1 cellular context compared by ENCODE assay signal in the genomic region with DNA sequence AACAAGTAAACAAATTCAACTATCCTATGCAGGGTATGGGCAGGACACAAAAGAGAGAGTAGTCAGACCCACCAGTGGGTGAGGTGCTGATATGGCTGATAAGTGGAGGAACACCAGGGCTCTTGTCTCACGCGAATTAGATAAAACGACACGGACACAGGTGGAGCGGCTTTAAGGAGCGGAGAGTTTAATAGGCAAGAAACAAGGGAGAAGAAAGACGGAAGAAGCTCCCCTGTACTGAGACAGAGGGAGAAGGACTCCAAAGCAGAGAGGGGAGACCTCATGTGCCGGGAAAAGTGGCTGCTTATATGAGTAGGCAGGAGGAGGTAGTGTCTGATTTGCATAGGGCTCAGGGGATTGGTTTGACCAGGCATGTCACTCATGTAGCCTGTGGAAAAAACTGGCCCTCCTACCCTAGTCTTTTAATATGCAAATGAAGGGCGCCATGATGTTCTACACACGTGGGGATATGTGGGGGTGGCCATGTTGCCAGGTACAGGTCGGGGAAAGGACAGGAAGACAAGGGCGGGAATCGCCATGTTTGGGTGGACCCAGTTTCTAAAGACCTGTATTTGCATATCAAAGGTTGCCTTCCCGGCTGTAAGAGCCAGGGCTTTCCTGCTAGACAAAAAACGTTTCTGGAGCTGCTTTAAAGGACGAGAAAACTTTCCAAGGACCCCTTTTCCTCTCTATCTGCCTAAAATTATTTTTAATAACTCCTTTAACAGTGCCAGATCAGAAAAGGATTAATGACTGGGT.
TF ChIP-seq lines count a peak whose summit lies in the region.

No MANE protein-coding gene starts in this region.

TF ChIP-seq in K562, 482 proteins besides CTCF, POLR2A, EP300 and RAD21 (continued from another document and continues in another):
- TF ChIP-seq, protein P1, sequence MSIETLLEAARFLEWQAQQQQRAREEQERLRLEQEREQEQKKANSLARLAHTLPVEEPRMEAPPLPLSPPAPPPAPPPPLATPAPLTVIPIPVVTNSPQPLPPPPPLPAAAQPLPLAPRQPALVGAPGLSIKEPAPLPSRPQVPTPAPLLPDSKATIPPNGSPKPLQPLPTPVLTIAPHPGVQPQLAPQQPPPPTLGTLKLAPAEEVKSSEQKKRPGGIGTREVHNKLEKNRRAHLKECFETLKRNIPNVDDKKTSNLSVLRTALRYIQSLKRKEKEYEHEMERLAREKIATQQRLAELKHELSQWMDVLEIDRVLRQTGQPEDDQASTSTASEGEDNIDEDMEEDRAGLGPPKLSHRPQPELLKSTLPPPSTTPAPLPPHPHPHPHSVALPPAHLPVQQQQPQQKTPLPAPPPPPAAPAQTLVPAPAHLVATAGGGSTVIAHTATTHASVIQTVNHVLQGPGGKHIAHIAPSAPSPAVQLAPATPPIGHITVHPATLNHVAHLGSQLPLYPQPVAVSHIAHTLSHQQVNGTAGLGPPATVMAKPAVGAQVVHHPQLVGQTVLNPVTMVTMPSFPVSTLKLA (conservative IDR thresholded peaks at IDR 0.05) = peak; percentile 91 to 94
- no peak for TF ChIP-seq ELF1 (tag; IDR thresholded peaks at IDR 0.05)
- TF ChIP-seq, protein P2, sequence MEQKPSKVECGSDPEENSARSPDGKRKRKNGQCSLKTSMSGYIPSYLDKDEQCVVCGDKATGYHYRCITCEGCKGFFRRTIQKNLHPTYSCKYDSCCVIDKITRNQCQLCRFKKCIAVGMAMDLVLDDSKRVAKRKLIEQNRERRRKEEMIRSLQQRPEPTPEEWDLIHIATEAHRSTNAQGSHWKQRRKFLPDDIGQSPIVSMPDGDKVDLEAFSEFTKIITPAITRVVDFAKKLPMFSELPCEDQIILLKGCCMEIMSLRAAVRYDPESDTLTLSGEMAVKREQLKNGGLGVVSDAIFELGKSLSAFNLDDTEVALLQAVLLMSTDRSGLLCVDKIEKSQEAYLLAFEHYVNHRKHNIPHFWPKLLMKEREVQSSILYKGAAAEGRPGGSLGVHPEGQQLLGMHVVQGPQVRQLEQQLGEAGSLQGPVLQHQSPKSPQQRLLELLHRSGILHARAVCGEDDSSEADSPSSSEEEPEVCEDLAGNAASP (IDR thresholded peaks at IDR 0.05) = no peak
- 0 out of 2 replicates have a peak, but pooled peaks have one; percentile 8 for TF ChIP-seq CBFA2T3 (IDR thresholded peaks at IDR 0.05)
- no peak for TF ChIP-seq MTA1 (IDR thresholded peaks at IDR 0.05; ENCODE audit: borderline replicate concordance)
- TF ChIP-seq DPF2 (IDR thresholded peaks at IDR 0.05) = peak; percentile 68
- 0 out of 2 replicates have a peak, but pooled peaks have one; percentile 12 for TF ChIP-seq EHMT2 (IDR thresholded peaks at IDR 0.05)
- peak; percentile 60 for TF ChIP-seq SP1 (CRISPR knock-in tag; IDR thresholded peaks at IDR 0.05)
- TF ChIP-seq HOXB6 (CRISPR knock-in tag; IDR thresholded peaks at IDR 0.05; ENCODE audit: borderline replicate concordance) = no peak
- TF ChIP-seq, protein P3, sequence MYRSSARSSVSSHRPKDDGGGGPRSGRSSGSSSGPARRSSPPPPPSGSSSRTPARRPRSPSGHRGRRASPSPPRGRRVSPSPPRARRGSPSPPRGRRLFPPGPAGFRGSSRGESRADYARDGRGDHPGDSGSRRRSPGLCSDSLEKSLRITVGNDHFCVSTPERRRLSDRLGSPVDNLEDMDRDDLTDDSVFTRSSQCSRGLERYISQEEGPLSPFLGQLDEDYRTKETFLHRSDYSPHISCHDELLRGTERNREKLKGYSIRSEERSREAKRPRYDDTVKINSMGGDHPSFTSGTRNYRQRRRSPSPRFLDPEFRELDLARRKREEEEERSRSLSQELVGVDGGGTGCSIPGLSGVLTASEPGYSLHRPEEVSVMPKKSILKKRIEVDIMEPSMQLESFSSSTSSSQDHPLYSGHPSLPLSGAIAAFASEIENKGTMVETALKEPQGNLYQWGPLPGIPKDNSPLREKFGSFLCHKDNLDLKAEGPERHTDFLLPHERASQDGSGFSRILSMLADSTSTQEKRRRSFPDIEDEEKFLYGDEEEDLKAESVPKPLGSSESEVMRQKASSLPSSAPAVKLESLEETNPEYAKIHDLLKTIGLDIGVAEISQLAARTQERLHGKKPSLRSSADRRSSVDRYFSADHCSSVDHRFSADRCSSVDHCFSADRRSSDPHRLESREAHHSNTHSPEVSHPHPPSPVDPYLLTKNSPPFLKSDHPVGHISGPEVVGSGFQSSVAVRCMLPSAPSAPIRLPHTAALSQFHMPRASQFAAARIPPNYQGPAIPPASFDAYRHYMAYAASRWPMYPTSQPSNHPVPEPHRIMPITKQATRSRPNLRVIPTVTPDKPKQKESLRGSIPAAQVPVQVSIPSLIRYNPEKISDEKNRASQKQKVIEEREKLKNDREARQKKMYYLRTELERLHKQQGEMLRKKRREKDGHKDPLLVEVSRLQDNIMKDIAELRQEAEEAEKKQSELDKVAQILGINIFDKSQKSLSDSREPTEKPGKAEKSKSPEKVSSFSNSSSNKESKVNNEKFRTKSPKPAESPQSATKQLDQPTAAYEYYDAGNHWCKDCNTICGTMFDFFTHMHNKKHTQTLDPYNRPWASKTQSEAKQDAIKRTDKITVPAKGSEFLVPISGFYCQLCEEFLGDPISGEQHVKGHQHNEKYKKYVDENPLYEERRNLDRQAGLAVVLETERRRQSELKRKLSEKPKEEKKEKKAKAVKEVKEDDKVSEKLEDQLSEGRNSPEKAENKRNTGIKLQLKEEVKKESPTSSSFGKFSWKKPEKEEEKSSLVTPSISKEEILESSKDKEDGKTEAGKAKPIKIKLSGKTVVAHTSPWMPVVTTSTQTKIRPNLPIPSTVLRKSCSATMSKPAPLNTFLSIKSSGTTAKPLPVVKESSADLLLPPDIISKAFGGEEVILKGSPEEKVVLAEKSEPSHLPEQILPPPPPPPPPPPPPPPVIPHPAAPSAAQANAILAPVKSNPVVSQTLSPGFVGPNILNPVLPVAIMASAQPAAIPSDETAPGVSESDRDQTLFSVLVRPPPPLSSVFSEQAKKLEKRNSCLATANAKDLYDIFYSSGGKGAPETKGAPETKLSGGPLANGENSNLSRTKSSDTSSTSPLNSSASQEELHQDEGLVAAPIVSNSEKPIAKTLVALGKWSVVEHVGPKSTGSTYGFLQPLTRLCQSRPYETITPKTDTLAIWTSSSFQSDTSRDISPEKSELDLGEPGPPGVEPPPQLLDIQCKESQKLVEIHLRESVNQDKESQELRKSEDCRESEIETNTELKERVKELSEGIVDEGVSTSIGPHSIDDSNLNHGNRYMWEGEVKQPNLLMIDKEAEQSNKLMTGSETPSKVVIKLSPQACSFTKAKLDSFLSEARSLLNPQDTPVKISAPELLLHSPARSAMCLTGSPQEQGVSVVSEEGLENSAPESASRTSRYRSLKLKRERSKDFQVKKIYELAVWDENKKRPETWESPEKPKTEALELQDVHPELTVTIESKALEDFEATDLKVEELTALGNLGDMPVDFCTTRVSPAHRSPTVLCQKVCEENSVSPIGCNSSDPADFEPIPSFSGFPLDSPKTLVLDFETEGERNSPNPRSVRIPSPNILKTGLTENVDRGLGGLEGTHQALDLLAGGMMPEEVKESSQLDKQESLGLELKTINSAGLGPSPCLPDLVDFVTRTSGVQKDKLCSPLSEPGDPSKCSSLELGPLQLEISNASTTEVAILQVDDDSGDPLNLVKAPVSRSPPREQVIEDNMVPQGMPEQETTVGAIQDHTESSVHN (IDR thresholded peaks at IDR 0.05; ENCODE audit: borderline replicate concordance in 1 of 2, low read depth in 1 of 2) = 0 out of 4 replicates have a peak, but pooled peaks of 1 of the 2 experiments have one; percentile 38
- TF ChIP-seq, protein P4, sequence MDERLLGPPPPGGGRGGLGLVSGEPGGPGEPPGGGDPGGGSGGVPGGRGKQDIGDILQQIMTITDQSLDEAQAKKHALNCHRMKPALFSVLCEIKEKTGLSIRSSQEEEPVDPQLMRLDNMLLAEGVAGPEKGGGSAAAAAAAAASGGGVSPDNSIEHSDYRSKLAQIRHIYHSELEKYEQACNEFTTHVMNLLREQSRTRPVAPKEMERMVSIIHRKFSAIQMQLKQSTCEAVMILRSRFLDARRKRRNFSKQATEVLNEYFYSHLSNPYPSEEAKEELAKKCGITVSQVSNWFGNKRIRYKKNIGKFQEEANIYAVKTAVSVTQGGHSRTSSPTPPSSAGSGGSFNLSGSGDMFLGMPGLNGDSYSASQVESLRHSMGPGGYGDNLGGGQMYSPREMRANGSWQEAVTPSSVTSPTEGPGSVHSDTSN (CRISPR knock-in tag; IDR thresholded peaks at IDR 0.05; ENCODE audit: low read depth) = peak; percentile 82
- TF ChIP-seq, protein P4 (tag; conservative IDR thresholded peaks at IDR 0.05; ENCODE audit: low read depth) = peak; percentile 96
- TF ChIP-seq NFIC (IDR thresholded peaks at IDR 0.05) = 0 out of 2 replicates have a peak, but pooled peaks have one; percentile 24
- no peak for TF ChIP-seq PHTF2 (CRISPR knock-in tag; IDR thresholded peaks at IDR 0.05)
- peak in 1 of 2 experiments; percentile 92; a peak in 2 of 4 replicates for TF ChIP-seq SRF (CRISPR knock-in tag; IDR thresholded peaks at IDR 0.05)
- TF ChIP-seq, protein P5, sequence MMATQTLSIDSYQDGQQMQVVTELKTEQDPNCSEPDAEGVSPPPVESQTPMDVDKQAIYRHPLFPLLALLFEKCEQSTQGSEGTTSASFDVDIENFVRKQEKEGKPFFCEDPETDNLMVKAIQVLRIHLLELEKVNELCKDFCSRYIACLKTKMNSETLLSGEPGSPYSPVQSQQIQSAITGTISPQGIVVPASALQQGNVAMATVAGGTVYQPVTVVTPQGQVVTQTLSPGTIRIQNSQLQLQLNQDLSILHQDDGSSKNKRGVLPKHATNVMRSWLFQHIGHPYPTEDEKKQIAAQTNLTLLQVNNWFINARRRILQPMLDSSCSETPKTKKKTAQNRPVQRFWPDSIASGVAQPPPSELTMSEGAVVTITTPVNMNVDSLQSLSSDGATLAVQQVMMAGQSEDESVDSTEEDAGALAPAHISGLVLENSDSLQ (IDR thresholded peaks at IDR 0.05) = peak; percentile 99
- peak; percentile 60; the same call in 1 of the 2 replicates for TF ChIP-seq RBFOX2 (IDR thresholded peaks at IDR 0.05; ENCODE audit: low read depth, low read length)
- TF ChIP-seq HDAC1 (IDR thresholded peaks at IDR 0.05) = peak in 1 of 2 experiments; percentile 67; a peak in 2 of 4 replicates
- TF ChIP-seq FOXA1 (IDR thresholded peaks at IDR 0.05; ENCODE audit: borderline replicate concordance) = no peak
- peak; percentile 44; the same call in 1 of the 2 replicates for TF ChIP-seq LEF1 (IDR thresholded peaks at IDR 0.05)
- TF ChIP-seq ZNF354B (CRISPR knock-in tag; IDR thresholded peaks at IDR 0.05) = no peak
- TF ChIP-seq, protein P6, sequence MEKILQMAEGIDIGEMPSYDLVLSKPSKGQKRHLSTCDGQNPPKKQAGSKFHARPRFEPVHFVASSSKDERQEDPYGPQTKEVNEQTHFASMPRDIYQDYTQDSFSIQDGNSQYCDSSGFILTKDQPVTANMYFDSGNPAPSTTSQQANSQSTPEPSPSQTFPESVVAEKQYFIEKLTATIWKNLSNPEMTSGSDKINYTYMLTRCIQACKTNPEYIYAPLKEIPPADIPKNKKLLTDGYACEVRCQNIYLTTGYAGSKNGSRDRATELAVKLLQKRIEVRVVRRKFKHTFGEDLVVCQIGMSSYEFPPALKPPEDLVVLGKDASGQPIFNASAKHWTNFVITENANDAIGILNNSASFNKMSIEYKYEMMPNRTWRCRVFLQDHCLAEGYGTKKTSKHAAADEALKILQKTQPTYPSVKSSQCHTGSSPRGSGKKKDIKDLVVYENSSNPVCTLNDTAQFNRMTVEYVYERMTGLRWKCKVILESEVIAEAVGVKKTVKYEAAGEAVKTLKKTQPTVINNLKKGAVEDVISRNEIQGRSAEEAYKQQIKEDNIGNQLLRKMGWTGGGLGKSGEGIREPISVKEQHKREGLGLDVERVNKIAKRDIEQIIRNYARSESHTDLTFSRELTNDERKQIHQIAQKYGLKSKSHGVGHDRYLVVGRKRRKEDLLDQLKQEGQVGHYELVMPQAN (IDR thresholded peaks at IDR 0.05; ENCODE audit: borderline replicate concordance) = no peak; the same call in 1 of the 2 replicates
- no peak; the same call in 1 of the 2 replicates for TF ChIP-seq CTBP1 (IDR thresholded peaks at IDR 0.05; ENCODE audit: borderline replicate concordance)
- no peak for TF ChIP-seq CREB1 (IDR thresholded peaks at IDR 0.05)
- TF ChIP-seq CREB1 (CRISPR knock-in tag; IDR thresholded peaks at IDR 0.05) = peak; percentile 52; the same call in 1 of the 2 replicates
- 0 out of 2 replicates have a peak, but pooled peaks have one; percentile 5 for TF ChIP-seq CREM (IDR thresholded peaks at IDR 0.05; ENCODE audit: low read depth)
- TF ChIP-seq KDM5B (IDR thresholded peaks at IDR 0.05; ENCODE audit: insufficient replicate concordance, low read depth, low read length) = peak; percentile 77
- TF ChIP-seq MBD2 (IDR thresholded peaks at IDR 0.05; ENCODE audit: borderline replicate concordance, low read depth) = peak; percentile 34; the same call in 1 of the 2 replicates
- 0 out of 4 replicates have a peak, but pooled peaks of 1 of the 2 experiments have one; percentile 11 for TF ChIP-seq TBL1XR1 (IDR thresholded peaks at IDR 0.05; ENCODE audit: low read length in 2 of 2)
- TF ChIP-seq, protein P7, sequence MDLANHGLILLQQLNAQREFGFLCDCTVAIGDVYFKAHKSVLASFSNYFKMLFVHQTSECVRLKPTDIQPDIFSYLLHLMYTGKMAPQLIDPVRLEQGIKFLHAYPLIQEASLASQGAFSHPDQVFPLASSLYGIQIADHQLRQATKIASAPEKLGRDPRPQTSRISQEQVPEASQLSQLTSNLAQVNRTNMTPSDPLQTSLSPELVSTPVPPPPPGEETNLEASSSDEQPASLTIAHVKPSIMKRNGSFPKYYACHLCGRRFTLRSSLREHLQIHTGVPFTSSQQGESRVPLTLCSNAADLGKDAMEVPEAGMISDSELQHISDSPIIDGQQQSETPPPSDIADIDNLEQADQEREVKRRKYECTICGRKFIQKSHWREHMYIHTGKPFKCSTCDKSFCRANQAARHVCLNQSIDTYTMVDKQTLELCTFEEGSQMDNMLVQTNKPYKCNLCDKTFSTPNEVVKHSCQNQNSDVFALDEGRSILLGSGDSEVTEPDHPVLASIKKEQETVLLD (IDR thresholded peaks at IDR 0.05) = peak; percentile 74
- peak; percentile 63 for TF ChIP-seq SMARCA4 (IDR thresholded peaks at IDR 0.05)
- TF ChIP-seq ZNF146 (CRISPR knock-in tag; IDR thresholded peaks at IDR 0.05; ENCODE audit: unreplicated experiment) = no peak
- no peak for TF ChIP-seq CHD2 (IDR thresholded peaks at IDR 0.05; ENCODE audit: low read depth, low read length)
- TF ChIP-seq SAP30 (IDR thresholded peaks at IDR 0.05; ENCODE audit: borderline replicate concordance, insufficient read depth, low read depth, low read length, poor library complexity, severe bottlenecking) = peak; percentile 69
- TF ChIP-seq POLR2B (IDR thresholded peaks at IDR 0.05; ENCODE audit: low read depth, partially characterized antibody) = peak; percentile 89
- TF ChIP-seq ZZZ3 (IDR thresholded peaks at IDR 0.05) = no peak
- 0 out of 2 replicates have a peak, but pooled peaks have one; percentile 21 for TF ChIP-seq ATF7 (IDR thresholded peaks at IDR 0.05)
